ENCODE assay signal across 2 cellular contexts in the genomic region with DNA sequence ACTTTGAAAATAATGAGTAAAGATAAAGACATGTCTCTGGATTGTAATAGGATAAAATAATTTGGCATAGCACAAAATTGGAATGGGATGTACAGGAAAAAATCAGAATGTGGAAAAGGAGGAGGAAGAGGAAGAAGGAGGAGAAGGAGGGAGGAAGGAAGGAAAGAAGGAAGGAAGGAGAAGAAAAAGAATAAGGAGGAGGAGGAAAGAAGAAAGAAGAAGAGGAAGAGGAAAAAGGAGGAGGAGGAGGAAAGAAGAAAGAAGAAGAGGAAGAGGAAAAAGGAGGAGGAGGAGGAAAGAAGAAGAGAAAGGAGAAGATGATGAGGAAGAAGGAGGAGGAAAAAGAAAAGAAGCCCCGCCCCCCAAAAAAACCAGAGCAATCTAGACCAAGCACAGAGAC.
TF ChIP-seq lines count a peak whose summit lies in the region.

No MANE protein-coding gene starts in this region.

TF ChIP-seq in HEK293, 187 proteins besides CTCF, POLR2A, EP300 and RAD21:
- TF ChIP-seq ZNF513 (tag by site-specific recombination; IDR thresholded peaks at IDR 0.05) (peak; percentile 34; the same call in 1 of the 2 replicates), EGR2 (tag by site-specific recombination; IDR thresholded peaks at IDR 0.05; ENCODE audit: low read depth) (no peak), ZNF366 (tag by site-specific recombination; conservative IDR thresholded peaks at IDR 0.05) (peak; percentile 54; the same call in 1 of the 2 replicates), SP3 (tag by site-specific recombination; IDR thresholded peaks at IDR 0.05) (no peak)
TF ChIP-seq in HEK293: peak in this region for 2.

TF ChIP-seq in K562, 482 proteins besides CTCF, POLR2A, EP300 and RAD21 (continued from another document):
- no peak for TF ChIP-seq SMARCA5 (IDR thresholded peaks at IDR 0.05)
- TF ChIP-seq HMBOX1 (IDR thresholded peaks at IDR 0.05) = no peak
- no peak for TF ChIP-seq ZBTB1 (CRISPR knock-in tag; IDR thresholded peaks at IDR 0.05; ENCODE audit: borderline replicate concordance, low read depth)
- TF ChIP-seq, protein P1, sequence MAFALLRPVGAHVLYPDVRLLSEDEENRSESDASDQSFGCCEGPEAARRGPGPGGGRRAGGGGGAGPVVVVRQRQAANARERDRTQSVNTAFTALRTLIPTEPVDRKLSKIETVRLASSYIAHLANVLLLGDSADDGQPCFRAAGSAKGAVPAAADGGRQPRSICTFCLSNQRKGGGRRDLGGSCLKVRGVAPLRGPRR (CRISPR knock-in tag; IDR thresholded peaks at IDR 0.05) = no peak
- no peak for TF ChIP-seq MYBL2 (IDR thresholded peaks at IDR 0.05; ENCODE audit: low read depth)
- no peak for TF ChIP-seq MYBL2 (CRISPR knock-in tag; IDR thresholded peaks at IDR 0.05; ENCODE audit: borderline replicate concordance)
- no peak for TF ChIP-seq MEF2D (tag; conservative IDR thresholded peaks at IDR 0.05; ENCODE audit: low read depth)
- no peak for TF ChIP-seq SIN3B (IDR thresholded peaks at IDR 0.05; ENCODE audit: low read depth)
- TF ChIP-seq, protein P2, sequence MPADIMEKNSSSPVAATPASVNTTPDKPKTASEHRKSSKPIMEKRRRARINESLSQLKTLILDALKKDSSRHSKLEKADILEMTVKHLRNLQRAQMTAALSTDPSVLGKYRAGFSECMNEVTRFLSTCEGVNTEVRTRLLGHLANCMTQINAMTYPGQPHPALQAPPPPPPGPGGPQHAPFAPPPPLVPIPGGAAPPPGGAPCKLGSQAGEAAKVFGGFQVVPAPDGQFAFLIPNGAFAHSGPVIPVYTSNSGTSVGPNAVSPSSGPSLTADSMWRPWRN (IDR thresholded peaks at IDR 0.05; ENCODE audit: low read depth) = no peak
- no peak for TF ChIP-seq ZFPM2 (CRISPR knock-in tag; IDR thresholded peaks at IDR 0.05)
- TF ChIP-seq DLX4 (CRISPR knock-in tag; IDR thresholded peaks at IDR 0.05) = no peak
- TF ChIP-seq MCM7 (IDR thresholded peaks at IDR 0.05) = no peak
- no peak for TF ChIP-seq ELF2 (CRISPR knock-in tag; IDR thresholded peaks at IDR 0.05)
- TF ChIP-seq STAT5B (CRISPR knock-in tag; IDR thresholded peaks at IDR 0.05) = no peak
- no peak for TF ChIP-seq KLF6 (CRISPR knock-in tag; IDR thresholded peaks at IDR 0.05; ENCODE audit: borderline replicate concordance)
- no peak for TF ChIP-seq HCFC1 (IDR thresholded peaks at IDR 0.05; ENCODE audit: low read depth, low read length)
- TF ChIP-seq, protein P3, sequence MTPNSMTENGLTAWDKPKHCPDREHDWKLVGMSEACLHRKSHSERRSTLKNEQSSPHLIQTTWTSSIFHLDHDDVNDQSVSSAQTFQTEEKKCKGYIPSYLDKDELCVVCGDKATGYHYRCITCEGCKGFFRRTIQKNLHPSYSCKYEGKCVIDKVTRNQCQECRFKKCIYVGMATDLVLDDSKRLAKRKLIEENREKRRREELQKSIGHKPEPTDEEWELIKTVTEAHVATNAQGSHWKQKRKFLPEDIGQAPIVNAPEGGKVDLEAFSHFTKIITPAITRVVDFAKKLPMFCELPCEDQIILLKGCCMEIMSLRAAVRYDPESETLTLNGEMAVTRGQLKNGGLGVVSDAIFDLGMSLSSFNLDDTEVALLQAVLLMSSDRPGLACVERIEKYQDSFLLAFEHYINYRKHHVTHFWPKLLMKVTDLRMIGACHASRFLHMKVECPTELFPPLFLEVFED (CRISPR knock-in tag; conservative IDR thresholded peaks at IDR 0.05) = 0 out of 2 replicates have a peak, but pooled peaks have one; percentile 30
- TF ChIP-seq MAZ (CRISPR knock-in tag; conservative IDR thresholded peaks at IDR 0.05 in 1 of 2, IDR thresholded peaks at IDR 0.05 in 1 of 2) = no peak
- TF ChIP-seq ZNF23 (CRISPR knock-in tag; IDR thresholded peaks at IDR 0.05) = no peak
- TF ChIP-seq, protein P4, sequence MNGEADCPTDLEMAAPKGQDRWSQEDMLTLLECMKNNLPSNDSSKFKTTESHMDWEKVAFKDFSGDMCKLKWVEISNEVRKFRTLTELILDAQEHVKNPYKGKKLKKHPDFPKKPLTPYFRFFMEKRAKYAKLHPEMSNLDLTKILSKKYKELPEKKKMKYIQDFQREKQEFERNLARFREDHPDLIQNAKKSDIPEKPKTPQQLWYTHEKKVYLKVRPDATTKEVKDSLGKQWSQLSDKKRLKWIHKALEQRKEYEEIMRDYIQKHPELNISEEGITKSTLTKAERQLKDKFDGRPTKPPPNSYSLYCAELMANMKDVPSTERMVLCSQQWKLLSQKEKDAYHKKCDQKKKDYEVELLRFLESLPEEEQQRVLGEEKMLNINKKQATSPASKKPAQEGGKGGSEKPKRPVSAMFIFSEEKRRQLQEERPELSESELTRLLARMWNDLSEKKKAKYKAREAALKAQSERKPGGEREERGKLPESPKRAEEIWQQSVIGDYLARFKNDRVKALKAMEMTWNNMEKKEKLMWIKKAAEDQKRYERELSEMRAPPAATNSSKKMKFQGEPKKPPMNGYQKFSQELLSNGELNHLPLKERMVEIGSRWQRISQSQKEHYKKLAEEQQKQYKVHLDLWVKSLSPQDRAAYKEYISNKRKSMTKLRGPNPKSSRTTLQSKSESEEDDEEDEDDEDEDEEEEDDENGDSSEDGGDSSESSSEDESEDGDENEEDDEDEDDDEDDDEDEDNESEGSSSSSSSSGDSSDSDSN (IDR thresholded peaks at IDR 0.05; ENCODE audit: borderline replicate concordance in 1 of 2, low read depth in 2 of 2, low read length in 2 of 2) = no peak
- TF ChIP-seq, protein P5, sequence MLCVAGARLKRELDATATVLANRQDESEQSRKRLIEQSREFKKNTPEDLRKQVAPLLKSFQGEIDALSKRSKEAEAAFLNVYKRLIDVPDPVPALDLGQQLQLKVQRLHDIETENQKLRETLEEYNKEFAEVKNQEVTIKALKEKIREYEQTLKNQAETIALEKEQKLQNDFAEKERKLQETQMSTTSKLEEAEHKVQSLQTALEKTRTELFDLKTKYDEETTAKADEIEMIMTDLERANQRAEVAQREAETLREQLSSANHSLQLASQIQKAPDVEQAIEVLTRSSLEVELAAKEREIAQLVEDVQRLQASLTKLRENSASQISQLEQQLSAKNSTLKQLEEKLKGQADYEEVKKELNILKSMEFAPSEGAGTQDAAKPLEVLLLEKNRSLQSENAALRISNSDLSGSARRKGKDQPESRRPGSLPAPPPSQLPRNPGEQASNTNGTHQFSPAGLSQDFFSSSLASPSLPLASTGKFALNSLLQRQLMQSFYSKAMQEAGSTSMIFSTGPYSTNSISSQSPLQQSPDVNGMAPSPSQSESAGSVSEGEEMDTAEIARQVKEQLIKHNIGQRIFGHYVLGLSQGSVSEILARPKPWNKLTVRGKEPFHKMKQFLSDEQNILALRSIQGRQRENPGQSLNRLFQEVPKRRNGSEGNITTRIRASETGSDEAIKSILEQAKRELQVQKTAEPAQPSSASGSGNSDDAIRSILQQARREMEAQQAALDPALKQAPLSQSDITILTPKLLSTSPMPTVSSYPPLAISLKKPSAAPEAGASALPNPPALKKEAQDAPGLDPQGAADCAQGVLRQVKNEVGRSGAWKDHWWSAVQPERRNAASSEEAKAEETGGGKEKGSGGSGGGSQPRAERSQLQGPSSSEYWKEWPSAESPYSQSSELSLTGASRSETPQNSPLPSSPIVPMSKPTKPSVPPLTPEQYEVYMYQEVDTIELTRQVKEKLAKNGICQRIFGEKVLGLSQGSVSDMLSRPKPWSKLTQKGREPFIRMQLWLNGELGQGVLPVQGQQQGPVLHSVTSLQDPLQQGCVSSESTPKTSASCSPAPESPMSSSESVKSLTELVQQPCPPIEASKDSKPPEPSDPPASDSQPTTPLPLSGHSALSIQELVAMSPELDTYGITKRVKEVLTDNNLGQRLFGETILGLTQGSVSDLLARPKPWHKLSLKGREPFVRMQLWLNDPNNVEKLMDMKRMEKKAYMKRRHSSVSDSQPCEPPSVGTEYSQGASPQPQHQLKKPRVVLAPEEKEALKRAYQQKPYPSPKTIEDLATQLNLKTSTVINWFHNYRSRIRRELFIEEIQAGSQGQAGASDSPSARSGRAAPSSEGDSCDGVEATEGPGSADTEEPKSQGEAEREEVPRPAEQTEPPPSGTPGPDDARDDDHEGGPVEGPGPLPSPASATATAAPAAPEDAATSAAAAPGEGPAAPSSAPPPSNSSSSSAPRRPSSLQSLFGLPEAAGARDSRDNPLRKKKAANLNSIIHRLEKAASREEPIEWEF (CRISPR knock-in tag; IDR thresholded peaks at IDR 0.05) = no peak
- 0 out of 2 replicates have a peak, but pooled peaks have one; percentile 26 for TF ChIP-seq TSC22D4 (tag; IDR thresholded peaks at IDR 0.05)
- TF ChIP-seq FOXJ2 (tag; IDR thresholded peaks at IDR 0.05) = no peak
- TF ChIP-seq, protein P6, sequence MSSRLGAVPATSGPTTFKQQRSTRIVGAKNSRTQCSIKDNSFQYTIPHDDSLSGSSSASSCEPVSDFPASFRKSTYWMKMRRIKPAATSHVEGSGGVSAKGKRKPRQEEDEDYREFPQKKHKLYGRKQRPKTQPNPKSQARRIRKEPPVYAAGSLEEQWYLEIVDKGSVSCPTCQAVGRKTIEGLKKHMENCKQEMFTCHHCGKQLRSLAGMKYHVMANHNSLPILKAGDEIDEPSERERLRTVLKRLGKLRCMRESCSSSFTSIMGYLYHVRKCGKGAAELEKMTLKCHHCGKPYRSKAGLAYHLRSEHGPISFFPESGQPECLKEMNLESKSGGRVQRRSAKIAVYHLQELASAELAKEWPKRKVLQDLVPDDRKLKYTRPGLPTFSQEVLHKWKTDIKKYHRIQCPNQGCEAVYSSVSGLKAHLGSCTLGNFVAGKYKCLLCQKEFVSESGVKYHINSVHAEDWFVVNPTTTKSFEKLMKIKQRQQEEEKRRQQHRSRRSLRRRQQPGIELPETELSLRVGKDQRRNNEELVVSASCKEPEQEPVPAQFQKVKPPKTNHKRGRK (tag; IDR thresholded peaks at IDR 0.05) = peak; percentile 93
